1 cellular context compared by ENCODE assay signal in genomic region chr11:3914807-3915206, GRCh38.
TF ChIP-seq lines count a peak whose summit lies in the region.

No MANE protein-coding gene starts in this region.

TF ChIP-seq in SK-N-SH treated with all-trans-retinoic acid at 6 μM for 48 hours, 23 proteins besides CTCF, POLR2A, EP300 and RAD21 (continued from another document):
- TF ChIP-seq PATZ1 (CRISPR knock-in tag; IDR thresholded peaks at IDR 0.05; ENCODE audit: borderline replicate concordance), result no peak
- TF ChIP-seq POU6F1 (CRISPR knock-in tag; IDR thresholded peaks at IDR 0.05; ENCODE audit: borderline replicate concordance, low read depth), result no peak
